In genomic region chr2:85032621-85033020, GRCh38 we compare ENCODE assay signal across 31 cellular contexts.
A peak's percentile ranks its signal among the peaks of the same experiment; 100 is the strongest.
DNase-seq lines count a peak whose midpoint lies in the region; ATAC-seq and TF ChIP-seq lines count a peak whose summit lies in the region.
"Had no signal": no experiment of that assay in that cellular context is flagged by ENCODE, and none has a peak within 500 bp of the region (broad histone marks: within the 10 kb centered on the region; RNA-seq: fewer than 3 reads in every experiment).

No MANE protein-coding gene starts in this region.

- H3K27me3 ChIP-seq in GM23248 (replicated peaks; ENCODE audit: insufficient read depth) (no peaks in the 10 kb centered on the region), right cardiac atrium (ENCODE audit: control insufficient read depth, insufficient read depth) (no peaks in the 10 kb centered on the region)
- H3K27me3 ChIP-seq: esophagus muscularis mucosa, tibial artery had no signal

- H3K36me3 Mint-ChIP-seq in effector memory CD8-positive, alpha-beta T cell (ENCODE audit: insufficient read depth), result peaks cover 83% of the 10 kb centered on the region
- H3K36me3 Mint-ChIP-seq in osteocyte (ENCODE audit: unreplicated experiment), result peaks cover 36% of the 10 kb centered on the region

- ATAC-seq in effector memory CD8-positive, alpha-beta T cell (replicated peaks), result no peak
- ATAC-seq in left lobe of liver (no peak), HG03139 (IDR thresholded peaks at IDR 0.05; ENCODE audit: unreplicated experiment) (no peak), right cardiac atrium (no peak)
- ATAC-seq: natural killer cell; Panc1; stimulated activated naive CD8-positive, alpha-beta T cell treated with anti-CD3 and anti-CD28 coated beads, Interleukin-15, amount 100 ng/mL, for 72 hours had no signal

- H3K9me3 ChIP-seq in GM23248 (ENCODE audit: low read depth), result no peaks in the 10 kb centered on the region
- H3K9me3 ChIP-seq in right cardiac atrium (ENCODE audit: control insufficient read depth, low read length), result no peaks in the 10 kb centered on the region
- H3K9me3 ChIP-seq: esophagus muscularis mucosa, left ventricle myocardium inferior, tibial artery had no signal

- H3K36me3 ChIP-seq in GM23248 (ENCODE audit: low read depth), result peaks cover 64% of the 10 kb centered on the region

- WGBS in GM23248 (ENCODE audit: low coverage in 1 of 2, low lambda C conversion rate in 2 of 2, missing lambda C conversion rate in 2 of 2), 2 experiments, result 89 to 94% methylated on average over 5 of the region's 5 CpGs
- WGBS in right cardiac atrium, result 98% methylated on average over 5 of the region's 5 CpGs

- in situ Hi-C loops in GM23248 (cut with MboI), result no loop called here

- intact Hi-C loops in right cardiac atrium (cut with DNase I), result no loop called here

- no peaks in the 10 kb centered on the region for H3K9me3 Mint-ChIP-seq in effector memory CD8-positive, alpha-beta T cell
- H3K9me3 Mint-ChIP-seq in osteocyte (ENCODE audit: unreplicated experiment), result no peaks in the 10 kb centered on the region
- H3K9me3 Mint-ChIP-seq: activated B cell treated with CpG ODN at 0.5 μM for 24 hours; activated naive CD4-positive, alpha-beta T cell treated with anti-CD3 and anti-CD28 coated beads for 36 hours; endodermal cell; natural killer cell; stimulated activated naive CD8-positive, alpha-beta T cell treated with anti-CD3 and anti-CD28 coated beads, Interleukin-15, amount 100 ng/mL, for 72 hours had no signal

- H3K4me3 ChIP-seq in GM23248 (no peak overlapping the region), right cardiac atrium (ENCODE audit: low read length) (no peak overlapping the region)
- H3K4me3 ChIP-seq: esophagus muscularis mucosa, left ventricle myocardium inferior, tibial artery had no signal

- peaks cover 98% of the 10 kb centered on the region for H3K79me2 ChIP-seq in GM23248 (ENCODE audit: insufficient read depth)

- DNase-seq in GM23248 (peak; percentile 14), NCI-H226 (peak; percentile 12), osteocyte (ENCODE audit: extremely low spot score, unreplicated experiment) (no peak), left lobe of liver (ENCODE audit: low spot score) (no peak), right cardiac atrium (no peak)
- DNase-seq in effector memory CD8-positive, alpha-beta T cell, result no peak
- DNase-seq: activated B cell treated with CpG ODN at 0.5 μM for 24 hours; activated CD4-positive, alpha-beta T cell treated with anti-CD3 and anti-CD28 coated beads, Interleukin-2, amount 50 U/mL, for 1 hour; activated naive CD4-positive, alpha-beta T cell treated with anti-CD3 and anti-CD28 coated beads for 36 hours; activated T-cell treated with anti-CD3 and anti-CD28 coated beads, Interleukin-2, amount 50 U/mL, for 48 hours; anterior cingulate cortex; COR-L47; hypothalamus; Karpas-422; left ventricle myocardium inferior; midbrain; natural killer cell; NCI-H1092; NCI-H187; NCI-H524 treated with DMSO at 0.1 percent for 48 hours; occipital lobe; small intestine; stimulated activated CD8-positive, alpha-beta memory T cell treated with anti-CD3 and anti-CD28 coated beads, Interleukin-4, amount 100 ng/mL, for 48 hours; stimulated activated naive CD8-positive, alpha-beta T cell treated with anti-CD3 and anti-CD28 coated beads, Interleukin-15, amount 100 ng/mL, for 72 hours; tibial artery had no signal

- H3K4me3 Mint-ChIP-seq in effector memory CD8-positive, alpha-beta T cell, result no peak overlapping the region
- H3K4me3 Mint-ChIP-seq in osteocyte (ENCODE audit: unreplicated experiment), result no peak overlapping the region
- H3K4me3 Mint-ChIP-seq: activated B cell treated with CpG ODN at 0.5 μM for 24 hours; activated naive CD4-positive, alpha-beta T cell treated with anti-CD3 and anti-CD28 coated beads for 36 hours; endodermal cell; natural killer cell; stimulated activated naive CD8-positive, alpha-beta T cell treated with anti-CD3 and anti-CD28 coated beads, Interleukin-15, amount 100 ng/mL, for 72 hours had no signal

- H3K4me1 ChIP-seq in GM23248 (ENCODE audit: insufficient read depth), result no peaks in the 10 kb centered on the region
- peaks cover 3% of the 10 kb centered on the region for H3K4me1 ChIP-seq in right cardiac atrium (ENCODE audit: control insufficient read depth, insufficient read depth, low read length)
- H3K4me1 ChIP-seq: esophagus muscularis mucosa had no signal

- H3K27ac Mint-ChIP-seq in effector memory CD8-positive, alpha-beta T cell, result peak overlapping the region; percentile 55 to 68
- H3K27ac Mint-ChIP-seq in osteocyte (ENCODE audit: unreplicated experiment), result no peak overlapping the region
- H3K27ac Mint-ChIP-seq: activated B cell treated with CpG ODN at 0.5 μM for 24 hours; activated naive CD4-positive, alpha-beta T cell treated with anti-CD3 and anti-CD28 coated beads for 36 hours; stimulated activated naive CD8-positive, alpha-beta T cell treated with anti-CD3 and anti-CD28 coated beads, Interleukin-15, amount 100 ng/mL, for 72 hours had no signal

- H3K27ac ChIP-seq in 22Rv1 (peak overlapping the region; percentile 29), GM23248 (no peak overlapping the region), right cardiac atrium (ENCODE audit: low read length) (no peak overlapping the region)
- H3K27ac ChIP-seq: esophagus muscularis mucosa, HL-60, left ventricle myocardium inferior, tibial artery had no signal

- H2AFZ ChIP-seq in GM23248, result no peak overlapping the region

- TF ChIP-seq CTCF in 22Rv1 (IDR thresholded peaks at IDR 0.05), result no peak
- TF ChIP-seq CTCF in osteocyte (IDR thresholded peaks at IDR 0.05), result no peak

- H3F3A ChIP-seq in GM23248 (ENCODE audit: insufficient read depth), result no peaks in the 10 kb centered on the region

- no peak overlapping the region for H3K4me2 ChIP-seq in GM23248 (ENCODE audit: unreplicated experiment)

- peaks cover 6 to 23% of the 10 kb centered on the region in 2 donors for H3K4me1 Mint-ChIP-seq in effector memory CD8-positive, alpha-beta T cell (ENCODE audit: low read depth in 2 of 2)
- peaks cover 9% of the 10 kb centered on the region for H3K4me1 Mint-ChIP-seq in osteocyte (ENCODE audit: unreplicated experiment)

- H3K27me3 Mint-ChIP-seq in effector memory CD8-positive, alpha-beta T cell, result no peaks in the 10 kb centered on the region
- H3K27me3 Mint-ChIP-seq in osteocyte (ENCODE audit: unreplicated experiment), result no peaks in the 10 kb centered on the region
- H3K27me3 Mint-ChIP-seq: activated B cell treated with CpG ODN at 0.5 μM for 24 hours; stimulated activated naive CD8-positive, alpha-beta T cell treated with anti-CD3 and anti-CD28 coated beads, Interleukin-15, amount 100 ng/mL, for 72 hours had no signal

- H3K9ac ChIP-seq in GM23248, result no peak overlapping the region

- H4K20me1 ChIP-seq in GM23248 (ENCODE audit: insufficient read depth), result no peaks in the 10 kb centered on the region; the same call in none of the 2 replicates

- H3K9me2 ChIP-seq in GM23248 (ENCODE audit: insufficient read depth), result no peaks in the 10 kb centered on the region

Comparison
In these comparisons a context has a peak if more than half of its experiments do, and no peak if none do; other contexts are left out.
1. DNase-seq: peak in GM23248 (single experiment) and NCI-H226 (single experiment); none in effector memory CD8-positive, alpha-beta T cell (0 of 3), osteocyte (single experiment), left lobe of liver (single experiment) and right cardiac atrium (0 of 3).